Comparison of ENCODE assay signal across 28 cellular contexts in genomic region chr2:118805061-118805690, GRCh38. TPM values are rescaled to one million over a fixed set of nuclear protein-coding genes. Genes with fewer than 3 reads are reported as not detected.
"Had no signal": no experiment of that assay in that cellular context is flagged by ENCODE, and none has a peak within 500 bp of the region (broad histone marks: within the 10 kb centered on the region; RNA-seq: fewer than 3 reads in every experiment).

No MANE protein-coding gene starts in this region.

- H3K4me1 ChIP-seq: heart left ventricle had no signal

- H3K9me3 ChIP-seq: esophagus squamous epithelium, heart left ventricle, spleen, tibial nerve had no signal

- H3K4me3 ChIP-seq: esophagus squamous epithelium, heart left ventricle, neural progenitor cell, spleen, tibial nerve had no signal

- H3K27ac ChIP-seq: epithelial cell of prostate, esophagus squamous epithelium, heart left ventricle, neural progenitor cell, spleen, tibial nerve had no signal

- H3K9ac ChIP-seq: neural progenitor cell had no signal

- H3K4me2 ChIP-seq: neural progenitor cell had no signal

- H3K36me3 ChIP-seq: esophagus squamous epithelium, heart left ventricle, neural progenitor cell, spleen, tibial nerve had no signal

- DNase-seq: activated B cell treated with CpG ODN at 0.5 μM for 24 hours; activated CD4-positive, alpha-beta T cell treated with anti-CD3 and anti-CD28 coated beads, Interleukin-2, amount 50 U/mL, for 1 hour; activated CD8-positive, alpha-beta memory T cell treated with anti-CD3 and anti-CD28 coated beads, Interleukin-2, amount 10 ng/mL, durations not matched to agents 7 days and 5 days; activated CD8-positive, alpha-beta T cell treated with anti-CD3 and anti-CD28 coated beads, Interleukin-2, amount 10 ng/mL, durations not matched to agents 7 days and 5 days; activated naive CD8-positive, alpha-beta T cell treated with anti-CD3 and anti-CD28 coated beads, Interleukin-2, amount 50 U/mL, for 24 hours; activated T-cell treated with anti-CD3 and anti-CD28 coated beads, Interleukin-2, amount 50 U/mL, for 48 hours; dermis blood vessel endothelial cell; effector CD4-positive, alpha-beta T cell; esophagus squamous epithelium; foreskin fibroblast; heart left ventricle; hypothalamus; immature natural killer cell; kidney; midbrain; natural killer cell; occipital lobe; right cardiac atrium; spleen; stimulated activated naive CD4-positive, alpha-beta T cell; T-helper 1 cell had no signal

- H2AFZ ChIP-seq: neural progenitor cell had no signal

- ATAC-seq: activated CD8-positive, alpha-beta memory T cell treated with anti-CD3 and anti-CD28 coated beads, Interleukin-2, amount 10 ng/mL, durations not matched to agents 7 days and 5 days; activated CD8-positive, alpha-beta T cell treated with anti-CD3 and anti-CD28 coated beads, Interleukin-2, amount 10 ng/mL, durations not matched to agents 7 days and 5 days; activated naive CD8-positive, alpha-beta T cell treated with anti-CD3 and anti-CD28 coated beads, Interleukin-2, amount 50 U/mL, for 24 hours; heart left ventricle; natural killer cell; right cardiac atrium had no signal

RNA-seq across cellular contexts. Expression of gene EN1, which starts 42.3 kb away (rescaled TPM):
- total RNA-seq: activated B cell treated with CpG ODN at 0.5 μM for 24 hours; activated CD8-positive, alpha-beta memory T cell treated with anti-CD3 and anti-CD28 coated beads, Interleukin-2, amount 10 ng/mL, durations not matched to agents 7 days and 5 days; activated CD8-positive, alpha-beta T cell treated with anti-CD3 and anti-CD28 coated beads, Interleukin-2, amount 10 ng/mL, durations not matched to agents 7 days and 5 days; activated T-helper 2 cell treated with anti-CD3 and anti-CD28 coated beads, Interferon-gamma antibody, Interleukin-2, Interleukin-4, amounts not matched to agents 10 μg/mL and 5 μg/mL and 100 μg/mL, durations not matched to agents 14 hours and 24 hours and 36 hours; bronchial epithelial cell; dermis blood vessel endothelial cell; esophagus squamous epithelium; natural killer cell; occipital lobe; right cardiac atrium; spleen; temporal lobe; urinary bladder had no signal
- polyA plus RNA-seq: heart left ventricle, immature natural killer cell, right cardiac atrium, spleen, urinary bladder had no signal
